In genomic region chr13:77699059-77699680, GRCh38 we compare ENCODE assay signal across 8 cellular contexts. TPM values are rescaled to one million over a fixed set of nuclear protein-coding genes. Genes with fewer than 3 reads are reported as not detected.
DNase-seq lines count a peak whose midpoint lies in the region; ATAC-seq and TF ChIP-seq lines count a peak whose summit lies in the region.

No MANE protein-coding gene starts in this region.

- no peak for DNase-seq in activated T-cell treated with anti-CD3 and anti-CD28 coated beads, Interleukin-2, amount 50 U/mL, for 4 hours
- no peak for DNase-seq in activated T-cell treated with anti-CD3 and anti-CD28 coated beads, Interleukin-2, amount 50 U/mL, for 1 hour
- DNase-seq in adipocyte (ENCODE audit: low read depth) (no peak), right lobe of liver (no peak), tibial nerve (ENCODE audit: low spot score in 2 of 2) (no peak), NCI-H146 treated with DMSO at 0.1 percent for 48 hours (lab: John Stamatoyannopoulos, UW; ENCODE audit: unreplicated experiment) (no peak), RPMI8226 (no peak)

- no peaks in the 10 kb centered on the region for H3K36me3 ChIP-seq in adipocyte (ENCODE audit: control insufficient read depth, insufficient read depth, low read length, severe bottlenecking)
- H3K36me3 ChIP-seq in right lobe of liver = no peaks in the 10 kb centered on the region
- no peaks in the 10 kb centered on the region for H3K36me3 ChIP-seq in tibial nerve

- intact Hi-C loops in right lobe of liver (cut with DNase I) = no loop called here

- no peaks in the 10 kb centered on the region for H3K9me3 Mint-ChIP-seq in activated T-cell treated with anti-CD3 and anti-CD28 coated beads, Interleukin-2, amount 50 U/mL, for 4 hours

- peaks cover 40% of the 10 kb centered on the region for H3K4me1 Mint-ChIP-seq in activated T-cell treated with anti-CD3 and anti-CD28 coated beads, Interleukin-2, amount 50 U/mL, for 4 hours (ENCODE audit: low read depth)

- H3K4me3 ChIP-seq in adipocyte (ENCODE audit: low read length) = peak overlapping the region; percentile 80
- peak overlapping the region; percentile 69 to 84 (median 74) for H3K4me3 ChIP-seq in right lobe of liver
- H3K4me3 ChIP-seq in tibial nerve = peak overlapping the region; percentile 39 to 83 (median 66)

- no peak for ATAC-seq in activated T-cell treated with anti-CD3 and anti-CD28 coated beads, Interleukin-2, amount 50 U/mL, for 4 hours
- ATAC-seq in right lobe of liver (no peak), HG02588 (IDR thresholded peaks at IDR 0.05; ENCODE audit: unreplicated experiment) (no peak)

- H3K27me3 Mint-ChIP-seq in activated T-cell treated with anti-CD3 and anti-CD28 coated beads, Interleukin-2, amount 50 U/mL, for 4 hours (ENCODE audit: low read depth) = no peaks in the 10 kb centered on the region

- WGBS in right lobe of liver (ENCODE audit: insufficient coverage, low coverage, low lambda C conversion rate, missing lambda C conversion rate) = 0% methylated on average over 4 of the region's 4 CpGs
- WGBS in tibial nerve, 2 donors = 2 to 3% methylated on average over 4 of the region's 4 CpGs

- no peak for TF ChIP-seq POLR2A in right lobe of liver (IDR thresholded peaks at IDR 0.05)
- no peak for TF ChIP-seq POLR2A in tibial nerve (IDR thresholded peaks at IDR 0.05)

- no peaks in the 10 kb centered on the region for H3K36me3 Mint-ChIP-seq in activated T-cell treated with anti-CD3 and anti-CD28 coated beads, Interleukin-2, amount 50 U/mL, for 4 hours (ENCODE audit: insufficient read depth)

- H3K9me3 ChIP-seq in adipocyte (ENCODE audit: control insufficient read depth, low read length) = no peaks in the 10 kb centered on the region
- H3K9me3 ChIP-seq in right lobe of liver = no peaks in the 10 kb centered on the region
- H3K9me3 ChIP-seq in tibial nerve = no peaks in the 10 kb centered on the region

- H3K27ac ChIP-seq in right lobe of liver (peak overlapping the region; percentile 7 to 49 (median 30)), tibial nerve (no peak overlapping the region)

- H3K4me1 ChIP-seq in adipocyte (ENCODE audit: control insufficient read depth, insufficient read depth, low read length) (peaks cover 6% of the 10 kb centered on the region), right lobe of liver (peaks cover 0 to 18% (median 5%) of the 10 kb centered on the region in 4 donors), tibial nerve (peaks cover 0 to 30% (median 6%) of the 10 kb centered on the region in 4 donors)

- peak overlapping the region; percentile 96 for H3K4me3 Mint-ChIP-seq in activated T-cell treated with anti-CD3 and anti-CD28 coated beads, Interleukin-2, amount 50 U/mL, for 4 hours

- H3K9ac ChIP-seq in adipocyte (ENCODE audit: low read length) = no peak overlapping the region

- TF ChIP-seq CTCF in right lobe of liver (IDR thresholded peaks at IDR 0.05) = no peak
- no peak for TF ChIP-seq CTCF in tibial nerve (IDR thresholded peaks at IDR 0.05)

- no peak for TF ChIP-seq EP300 in tibial nerve (IDR thresholded peaks at IDR 0.05)

- H3K27me3 ChIP-seq in adipocyte (replicated peaks; ENCODE audit: control insufficient read depth, insufficient read depth, low read length) = peaks cover 49% of the 10 kb centered on the region
- no peaks in the 10 kb centered on the region for H3K27me3 ChIP-seq in right lobe of liver
- peaks cover 3 to 58% of the 10 kb centered on the region in 2 donors for H3K27me3 ChIP-seq in tibial nerve

RNA-seq across cellular contexts. Expression of gene SLAIN1, which starts 1.7 kb away (rescaled TPM):
- 10 to 100 TPM; 20.8 to 23.0 (median 22.0) TPM for total RNA-seq in activated T-cell treated with anti-CD3 and anti-CD28 coated beads, Interleukin-2, amount 50 U/mL, for 4 hours
- total RNA-seq in right lobe of liver (10 to 100 TPM in 1 of 6 experiments, 1 to 10 TPM in 5; 3.8 to 11.1 (median 5.8) TPM), tibial nerve (10 to 100 TPM in 1 of 4 donors, 1 to 10 TPM in 3; 2.8 to 13.5 (median 5.0) TPM)

Comparison
In these comparisons a context has a peak if more than half of its experiments do, and no peak if none do; other contexts are left out.
1. H3K27ac ChIP-seq: peak in right lobe of liver (3 of 3); none in tibial nerve (0 of 4).
2. Peak in every context shown above with its lines, with median percentiles within 50 percentile points of each other: H3K4me3 ChIP-seq.